Comparison of ENCODE assay signal across 3 cellular contexts in genomic region chr11:125591659-125592304, GRCh38.
A peak's percentile ranks its signal among the peaks of the same experiment; 100 is the strongest.
TF ChIP-seq lines count a peak whose summit lies in the region.

No MANE protein-coding gene starts in this region.

TF ChIP-seq in GM12891, 5 proteins besides CTCF, POLR2A, EP300 and RAD21:
- peak; percentile 27 for TF ChIP-seq POU2F2 (IDR thresholded peaks at IDR 0.05; ENCODE audit: low read depth, low read length)
- TF ChIP-seq PAX5 (IDR thresholded peaks at IDR 0.05; ENCODE audit: insufficient read depth, low read length, severe bottlenecking) = no peak
- TF ChIP-seq SPI1 (IDR thresholded peaks at IDR 0.05; ENCODE audit: low read depth, low read length) = no peak

TF ChIP-seq in GM23338, 12 proteins besides CTCF, POLR2A, EP300 and RAD21:
- TF ChIP-seq ZNF331 (CRISPR knock-in tag; IDR thresholded peaks at IDR 0.05; ENCODE audit: low read depth) = no peak
- no peak for TF ChIP-seq EZH2 (IDR thresholded peaks at IDR 0.05; ENCODE audit: low read depth, unreplicated experiment)
- TF ChIP-seq JUNB (IDR thresholded peaks at IDR 0.05; ENCODE audit: unreplicated experiment) = no peak
- no peak for TF ChIP-seq NANOG (IDR thresholded peaks at IDR 0.05; ENCODE audit: borderline replicate concordance)
- TF ChIP-seq EZH2phosphoT487 (IDR thresholded peaks at IDR 0.05; ENCODE audit: unreplicated experiment) = no peak
- TF ChIP-seq ZNF114 (CRISPR knock-in tag; IDR thresholded peaks at IDR 0.05) = no peak
- no peak for TF ChIP-seq REST (IDR thresholded peaks at IDR 0.05; ENCODE audit: unreplicated experiment)
- TF ChIP-seq ZNF462 (CRISPR knock-in tag; IDR thresholded peaks at IDR 0.05) = no peak
- TF ChIP-seq ETS1 (IDR thresholded peaks at IDR 0.05) = no peak
- no peak for TF ChIP-seq STAT1 (IDR thresholded peaks at IDR 0.05; ENCODE audit: unreplicated experiment)
- no peak for TF ChIP-seq CREB1 (CRISPR knock-in tag; IDR thresholded peaks at IDR 0.05; ENCODE audit: low read depth)
TF ChIP-seq in GM23338: peak in this region for 0.

TF ChIP-seq in endothelial cell of umbilical vein, 7 proteins besides CTCF, POLR2A, EP300 and RAD21:
- no peak for TF ChIP-seq JUN (IDR thresholded peaks at IDR 0.05; ENCODE audit: borderline replicate concordance, insufficient read depth, insufficient read length, low read depth)
- TF ChIP-seq MAX (IDR thresholded peaks at IDR 0.05; ENCODE audit: insufficient read depth, insufficient read length) = no peak
- TF ChIP-seq POLR2AphosphoS5 (IDR thresholded peaks at IDR 0.05; ENCODE audit: insufficient read depth, low read depth, low read length) = peak; percentile 38
- no peak for TF ChIP-seq FOS (IDR thresholded peaks at IDR 0.05; ENCODE audit: borderline replicate concordance, insufficient read depth, low read length)
- TF ChIP-seq EZH2 (IDR thresholded peaks at IDR 0.05; ENCODE audit: borderline replicate concordance, low read depth, low read length, severe bottlenecking) = no peak
- TF ChIP-seq GATA2 (IDR thresholded peaks at IDR 0.05; ENCODE audit: insufficient read depth, insufficient read length, low read depth, low read length) = no peak
